ENCODE assay signal across 10 cellular contexts in the genomic region with DNA sequence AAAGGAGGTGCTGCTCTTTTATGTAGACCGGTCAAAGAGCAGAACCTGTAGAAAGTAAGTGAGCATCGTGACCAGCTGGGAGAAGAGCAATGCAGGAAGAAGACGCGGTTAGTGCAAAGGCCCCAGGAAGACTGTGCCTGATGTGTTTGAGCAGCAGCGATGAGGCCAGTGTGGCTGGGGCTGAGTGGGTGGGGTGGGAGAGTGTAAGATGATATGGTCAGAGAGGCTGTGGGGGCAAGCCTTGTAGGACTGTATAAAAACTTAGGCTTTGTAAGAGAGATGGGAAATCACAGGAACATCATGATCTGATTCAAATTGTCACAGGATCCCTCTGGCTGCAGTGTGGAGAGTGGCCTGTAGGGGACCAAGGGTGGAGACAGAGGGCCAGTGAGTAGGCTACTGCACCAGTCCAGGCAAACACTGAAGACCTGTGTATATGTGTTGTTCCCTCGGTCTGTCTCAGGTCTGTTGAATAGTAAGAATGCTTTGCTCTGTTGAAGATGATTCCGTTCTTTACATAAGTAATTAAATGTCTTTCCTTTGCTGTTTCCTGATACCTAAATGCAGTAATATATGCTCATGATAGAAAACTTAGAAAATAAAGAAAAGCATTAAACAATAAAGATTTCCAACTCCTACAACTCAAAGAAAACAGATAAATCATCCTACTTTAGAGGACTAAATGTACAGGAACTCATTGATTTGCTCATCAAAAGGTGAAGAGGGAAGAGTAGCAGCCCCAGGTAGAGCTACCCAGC. TPM values are rescaled to one million over a fixed set of nuclear protein-coding genes. Genes with fewer than 3 reads are reported as not detected.
A peak's percentile ranks its signal among the peaks of the same experiment; 100 is the strongest.
DNase-seq lines count a peak whose midpoint lies in the region; ATAC-seq and TF ChIP-seq lines count a peak whose summit lies in the region.
"Had no signal": no experiment of that assay in that cellular context is flagged by ENCODE, and none has a peak within 500 bp of the region (broad histone marks: within the 10 kb centered on the region; RNA-seq: fewer than 3 reads in every experiment).

No MANE protein-coding gene starts in this region.

- H3K79me2 ChIP-seq in SK-N-SH (ENCODE audit: insufficient read depth): no peaks in the 10 kb centered on the region

- H2AFZ ChIP-seq in SK-N-SH (ENCODE audit: low read depth): no peak overlapping the region

- H3K27me3 Mint-ChIP-seq in endothelial cell (ENCODE audit: unreplicated experiment): peaks cover 9% of the 10 kb centered on the region

- no peak for TF ChIP-seq RAD21 in SK-N-SH (IDR thresholded peaks at IDR 0.05; ENCODE audit: low read length)

- H3K9me3 Mint-ChIP-seq in endothelial cell (ENCODE audit: unreplicated experiment): no peaks in the 10 kb centered on the region

- no peaks in the 10 kb centered on the region for H3K4me1 ChIP-seq in SK-N-SH (ENCODE audit: control insufficient read depth in 1 of 2, insufficient read depth in 2 of 2, low read depth in 1 of 2, low read length in 1 of 2)

- H3K27me3 ChIP-seq in SK-N-SH (ENCODE audit: insufficient read depth): peaks cover 13% of the 10 kb centered on the region; the same call in 1 of the 2 replicates
- H3K27me3 ChIP-seq: BLaER1 had no signal

- 38% methylated on average over 7 of the region's 7 CpGs for WGBS in SK-N-SH (ENCODE audit: low lambda C conversion rate)

- no peaks in the 10 kb centered on the region for H4K20me1 ChIP-seq in SK-N-SH (ENCODE audit: insufficient read depth)
- H4K20me1 ChIP-seq: BLaER1 had no signal

- H3K36me3 ChIP-seq in SK-N-SH (replicated peaks in 1 of 2; ENCODE audit: control insufficient read depth in 1 of 2, insufficient read depth in 2 of 2, low read length in 1 of 2): no peaks in the 10 kb centered on the region
- H3K36me3 ChIP-seq: BLaER1, neutrophil had no signal

- DNase-seq in NCI-H2029 treated with DMSO at 0.1 percent for 48 hours (lab: John Stamatoyannopoulos, UW) (peak; percentile 7), NCI-H2029 (lab: John Stamatoyannopoulos, UW) (no peak), SK-N-SH (peak; percentile 53), endothelial cell (ENCODE audit: low spot score) (peak; percentile 65), hippocampal formation (lab: John Stamatoyannopoulos, UW) (no peak)
- DNase-seq in stimulated activated CD4-positive, alpha-beta T cell treated with anti-CD3 and anti-CD28 coated beads, Interleukin-12 subunit alpha, Interleukin-12 subunit beta, amount 100 ng/mL, for 48 hours (ENCODE audit: low read depth in 2 of 3, low spot score in 1 of 3): peak in 2 of 3 donors; percentile 34 to 38
- DNase-seq in activated CD4-positive, CD25-positive, alpha-beta regulatory T cell treated with anti-CD3 and anti-CD28 coated beads, Interleukin-2, amount 50 U/mL, for 72 hours: no peak

- TF ChIP-seq CTCF in SK-N-SH (IDR thresholded peaks at IDR 0.05): peak; percentile 52
- TF ChIP-seq CTCF in endothelial cell (IDR thresholded peaks at IDR 0.05; ENCODE audit: unreplicated experiment): peak; percentile 71

- POLR2A ChIA-PET in SK-N-SH (lab: Yijun Ruan, JAX): no interaction called here

- TF ChIP-seq EP300 in SK-N-SH (IDR thresholded peaks at IDR 0.05; ENCODE audit: borderline replicate concordance in 1 of 2, low read depth in 1 of 2, low read length in 1 of 2): no peak

- no peaks in the 10 kb centered on the region for H3F3A ChIP-seq in SK-N-SH (replicated peaks; ENCODE audit: insufficient read depth)

- H3K36me3 Mint-ChIP-seq in endothelial cell (ENCODE audit: low read depth, unreplicated experiment): peaks cover 3% of the 10 kb centered on the region

- H3K4me3 Mint-ChIP-seq in endothelial cell (ENCODE audit: unreplicated experiment): no peak overlapping the region

- ATAC-seq in HG02571 (IDR thresholded peaks at IDR 0.05; ENCODE audit: unreplicated experiment): peak; percentile 62

- no peak overlapping the region for H3K27ac ChIP-seq in SK-N-SH (ENCODE audit: low read depth in 2 of 2, low read length in 1 of 2)
- H3K27ac ChIP-seq: BLaER1, neutrophil had no signal

- H3K4me1 Mint-ChIP-seq in endothelial cell (ENCODE audit: unreplicated experiment): no peaks in the 10 kb centered on the region

- no peaks in the 10 kb centered on the region for H3K9me3 ChIP-seq in SK-N-SH
- H3K9me3 ChIP-seq: BLaER1, neutrophil had no signal

- H3K9me2 ChIP-seq in SK-N-SH: no peaks in the 10 kb centered on the region

- no peak overlapping the region for H3K27ac Mint-ChIP-seq in endothelial cell (ENCODE audit: unreplicated experiment)

- no peak overlapping the region for H3K9ac ChIP-seq in SK-N-SH
- H3K9ac ChIP-seq: BLaER1 had no signal

- CTCF ChIA-PET in SK-N-SH (lab: Yijun Ruan, JAX): interaction anchor here (0.8 to 5.7 kb wide), 11 partner anchors 8 to 153 kb away, joined by 3 to 56 read pairs (median 4); a partner anchor contains a TSS

- H3K4me3 ChIP-seq in SK-N-SH (ENCODE audit: low read depth in 2 of 2, low read length in 1 of 2): no peak overlapping the region
- H3K4me3 ChIP-seq: BLaER1 had no signal

- H3K4me2 ChIP-seq in SK-N-SH: no peak overlapping the region
- H3K4me2 ChIP-seq: BLaER1 had no signal

TF ChIP-seq in SK-N-SH, 30 proteins besides CTCF, POLR2A, EP300 and RAD21:
- TF ChIP-seq GATA2 (CRISPR knock-in tag; IDR thresholded peaks at IDR 0.05) (no peak), RFX5 (IDR thresholded peaks at IDR 0.05; ENCODE audit: low read length) (no peak), TCF12 (IDR thresholded peaks at IDR 0.05) (no peak), TAF1 (IDR thresholded peaks at IDR 0.05; ENCODE audit: borderline replicate concordance, low read depth, low read length) (no peak), MXI1 (IDR thresholded peaks at IDR 0.05; ENCODE audit: low read depth, low read length) (no peak), RCOR1 (IDR thresholded peaks at IDR 0.05; ENCODE audit: low read length) (no peak), POLR2AphosphoS5 (IDR thresholded peaks at IDR 0.05; ENCODE audit: low read depth, low read length) (no peak), CHD2 (IDR thresholded peaks at IDR 0.05; ENCODE audit: low read length, partially characterized antibody) (no peak), FOSL2 (IDR thresholded peaks at IDR 0.05; ENCODE audit: borderline replicate concordance, low read depth) (no peak), MEF2A (IDR thresholded peaks at IDR 0.05; ENCODE audit: borderline replicate concordance, low read depth) (no peak), GABPA (IDR thresholded peaks at IDR 0.05; ENCODE audit: low read depth) (no peak), JUND (IDR thresholded peaks at IDR 0.05) (no peak), FOXJ3 (CRISPR knock-in tag; IDR thresholded peaks at IDR 0.05) (no peak), SMC3 (IDR thresholded peaks at IDR 0.05; ENCODE audit: low read depth, low read length) (no peak), SIN3A (IDR thresholded peaks at IDR 0.05; ENCODE audit: borderline replicate concordance, low read depth, low read length) (no peak), ELF1 (IDR thresholded peaks at IDR 0.05) (no peak), RXRA (IDR thresholded peaks at IDR 0.05; ENCODE audit: borderline replicate concordance, low read depth) (no peak), NRF1 (IDR thresholded peaks at IDR 0.05; ENCODE audit: low read depth, low read length) (no peak)
- TF ChIP-seq, protein P1, sequence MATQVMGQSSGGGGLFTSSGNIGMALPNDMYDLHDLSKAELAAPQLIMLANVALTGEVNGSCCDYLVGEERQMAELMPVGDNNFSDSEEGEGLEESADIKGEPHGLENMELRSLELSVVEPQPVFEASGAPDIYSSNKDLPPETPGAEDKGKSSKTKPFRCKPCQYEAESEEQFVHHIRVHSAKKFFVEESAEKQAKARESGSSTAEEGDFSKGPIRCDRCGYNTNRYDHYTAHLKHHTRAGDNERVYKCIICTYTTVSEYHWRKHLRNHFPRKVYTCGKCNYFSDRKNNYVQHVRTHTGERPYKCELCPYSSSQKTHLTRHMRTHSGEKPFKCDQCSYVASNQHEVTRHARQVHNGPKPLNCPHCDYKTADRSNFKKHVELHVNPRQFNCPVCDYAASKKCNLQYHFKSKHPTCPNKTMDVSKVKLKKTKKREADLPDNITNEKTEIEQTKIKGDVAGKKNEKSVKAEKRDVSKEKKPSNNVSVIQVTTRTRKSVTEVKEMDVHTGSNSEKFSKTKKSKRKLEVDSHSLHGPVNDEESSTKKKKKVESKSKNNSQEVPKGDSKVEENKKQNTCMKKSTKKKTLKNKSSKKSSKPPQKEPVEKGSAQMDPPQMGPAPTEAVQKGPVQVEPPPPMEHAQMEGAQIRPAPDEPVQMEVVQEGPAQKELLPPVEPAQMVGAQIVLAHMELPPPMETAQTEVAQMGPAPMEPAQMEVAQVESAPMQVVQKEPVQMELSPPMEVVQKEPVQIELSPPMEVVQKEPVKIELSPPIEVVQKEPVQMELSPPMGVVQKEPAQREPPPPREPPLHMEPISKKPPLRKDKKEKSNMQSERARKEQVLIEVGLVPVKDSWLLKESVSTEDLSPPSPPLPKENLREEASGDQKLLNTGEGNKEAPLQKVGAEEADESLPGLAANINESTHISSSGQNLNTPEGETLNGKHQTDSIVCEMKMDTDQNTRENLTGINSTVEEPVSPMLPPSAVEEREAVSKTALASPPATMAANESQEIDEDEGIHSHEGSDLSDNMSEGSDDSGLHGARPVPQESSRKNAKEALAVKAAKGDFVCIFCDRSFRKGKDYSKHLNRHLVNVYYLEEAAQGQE (IDR thresholded peaks at IDR 0.05; ENCODE audit: low read depth, low read length): no peak
- TF ChIP-seq, protein P2, sequence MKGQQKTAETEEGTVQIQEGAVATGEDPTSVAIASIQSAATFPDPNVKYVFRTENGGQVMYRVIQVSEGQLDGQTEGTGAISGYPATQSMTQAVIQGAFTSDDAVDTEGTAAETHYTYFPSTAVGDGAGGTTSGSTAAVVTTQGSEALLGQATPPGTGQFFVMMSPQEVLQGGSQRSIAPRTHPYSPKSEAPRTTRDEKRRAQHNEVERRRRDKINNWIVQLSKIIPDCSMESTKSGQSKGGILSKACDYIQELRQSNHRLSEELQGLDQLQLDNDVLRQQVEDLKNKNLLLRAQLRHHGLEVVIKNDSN (IDR thresholded peaks at IDR 0.05; ENCODE audit: borderline replicate concordance, low read depth): no peak

RNA-seq across cellular contexts. Expression of a gene that starts 23.6 kb away (rescaled TPM):
- polyA plus RNA-seq in SK-N-SH (2012; rRNA removed): 0.21 TPM in 1 of 2 replicates, not detected in the other
- polyA plus RNA-seq in SK-N-SH (2012; cell fraction: cytosol; rRNA removed): 0.09 and 0.13 TPM in 2 replicates
- not detected in 2 replicates for polyA plus RNA-seq in SK-N-SH (2012; cell fraction: nucleus; rRNA removed)
- 4.6 TPM for total RNA-seq in endothelial cell (ENCODE audit: unreplicated experiment)

RNA-seq across cellular contexts. Expression of a gene that starts 30.0 kb away (rescaled TPM):
- polyA plus RNA-seq in SK-N-SH (2012; rRNA removed): 144 and 149 TPM in 2 replicates
- polyA plus RNA-seq in SK-N-SH (2012; cell fraction: cytosol; rRNA removed): 76.4 and 109 TPM in 2 replicates
- polyA plus RNA-seq in SK-N-SH (2012; cell fraction: nucleus; rRNA removed): 87.9 and 103 TPM in 2 replicates
- total RNA-seq in endothelial cell (ENCODE audit: unreplicated experiment): 68.6 TPM

RNA-seq across cellular contexts. Expression of a gene that starts 37.9 kb away (rescaled TPM):
- polyA plus RNA-seq in SK-N-SH (2012; rRNA removed): 22.4 and 24.5 TPM in 2 replicates
- polyA plus RNA-seq in SK-N-SH (2012; cell fraction: cytosol; rRNA removed): 19.1 and 21.5 TPM in 2 replicates
- 12.6 and 14.5 TPM in 2 replicates for polyA plus RNA-seq in SK-N-SH (2012; cell fraction: nucleus; rRNA removed)
- 2.0 TPM for total RNA-seq in endothelial cell (ENCODE audit: unreplicated experiment)

Comparison
In these comparisons a context has a peak if more than half of its experiments do, and no peak if none do; other contexts are left out.
1. DNase-seq: peak in NCI-H2029 treated with DMSO at 0.1 percent for 48 hours (single experiment), SK-N-SH (single experiment), endothelial cell (single experiment) and stimulated activated CD4-positive, alpha-beta T cell treated with anti-CD3 and anti-CD28 coated beads, Interleukin-12 subunit alpha, Interleukin-12 subunit beta, amount 100 ng/mL, for 48 hours (2 of 3); none in NCI-H2029 (single experiment), activated CD4-positive, CD25-positive, alpha-beta regulatory T cell treated with anti-CD3 and anti-CD28 coated beads, Interleukin-2, amount 50 U/mL, for 72 hours (single experiment) and hippocampal formation (0 of 2).